ENCODE assay signal across 15 cellular contexts in the genomic region with DNA sequence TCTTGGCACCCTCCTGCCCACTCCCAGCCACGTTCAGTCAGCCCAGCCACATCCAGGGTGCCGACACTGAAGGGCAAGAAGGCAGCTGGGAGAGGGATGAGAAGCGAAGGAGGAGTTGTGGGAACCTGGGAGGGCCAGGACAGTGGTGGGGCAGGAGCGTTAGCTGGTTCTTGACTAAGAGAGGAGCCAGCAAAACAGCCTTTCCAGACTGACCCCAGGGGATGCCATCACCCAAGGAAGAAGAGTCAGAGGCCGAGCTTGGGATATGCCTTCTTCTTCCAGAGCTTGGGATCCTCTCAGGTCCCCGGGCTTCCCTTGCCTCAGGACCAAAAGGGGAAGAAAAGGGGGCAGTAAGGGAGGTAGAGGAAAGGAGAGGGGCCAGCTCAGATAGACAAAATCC. TPM values are rescaled to one million over a fixed set of nuclear protein-coding genes. Genes with fewer than 3 reads are reported as not detected.
A peak's percentile ranks its signal among the peaks of the same experiment; 100 is the strongest.
DNase-seq lines count a peak whose midpoint lies in the region; ATAC-seq and TF ChIP-seq lines count a peak whose summit lies in the region.
"Had no signal": no experiment of that assay in that cellular context is flagged by ENCODE, and none has a peak within 500 bp of the region (broad histone marks: within the 10 kb centered on the region; RNA-seq: fewer than 3 reads in every experiment).

No MANE protein-coding gene starts in this region.

- TF ChIP-seq CTCF in heart left ventricle (IDR thresholded peaks at IDR 0.05) = no peak
- no peak for TF ChIP-seq CTCF in lung (IDR thresholded peaks at IDR 0.05; ENCODE audit: control extremely low read depth, extremely low read depth)

- intact Hi-C loops in heart left ventricle (cut with DNase I) = no loop called here
- intact Hi-C loops in Right ventricle myocardium superior (cut with DNase I) = no loop called here

- peaks cover 11% of the 10 kb centered on the region for H3K4me1 Mint-ChIP-seq in activated CD4-positive, alpha-beta memory T cell treated with anti-CD3 and anti-CD28 coated beads, Interleukin-2, amount 10 ng/mL, durations not matched to agents 7 days and 5 days

- no peaks in the 10 kb centered on the region for H3K36me3 Mint-ChIP-seq in activated CD4-positive, alpha-beta memory T cell treated with anti-CD3 and anti-CD28 coated beads, Interleukin-2, amount 10 ng/mL, durations not matched to agents 7 days and 5 days (ENCODE audit: low read depth)
- H3K36me3 Mint-ChIP-seq: IgD-negative memory B cell had no signal

- WGBS in heart left ventricle, 4 donors = 75 to 82% (median 76%) methylated on average over 6 of the region's 6 CpGs
- 81 to 84% methylated on average over 6 of the region's 6 CpGs for WGBS in lung, 2 donors

- H3K4me3 ChIP-seq in heart left ventricle (no peak overlapping the region), lung (no peak overlapping the region), subcutaneous abdominal adipose tissue (ENCODE audit: low read depth in 1 of 5, low read length in 5 of 5) (no peak overlapping the region)

- TF ChIP-seq POLR2A in heart left ventricle (IDR thresholded peaks at IDR 0.05) = no peak

- ATAC-seq in heart left ventricle (no peak), Right ventricle myocardium superior (ENCODE audit: poor library complexity) (no peak), lung (ENCODE audit: insufficient read depth, low FRiP score) (no peak)
- ATAC-seq: Panc1 had no signal

- peaks cover 23 to 99% (median 79%) of the 10 kb centered on the region in 12 donors for H3K4me1 ChIP-seq in heart left ventricle
- H3K4me1 ChIP-seq in lung (ENCODE audit: control insufficient read depth in 2 of 2, insufficient read depth in 2 of 2, low read length in 2 of 2) = peaks cover 18 to 24% of the 10 kb centered on the region in 2 donors
- peaks cover 32 to 84% (median 82%) of the 10 kb centered on the region in 5 donors for H3K4me1 ChIP-seq in subcutaneous abdominal adipose tissue (ENCODE audit: control insufficient read depth in 5 of 5, insufficient read depth in 5 of 5, low read length in 5 of 5)
- H3K4me1 ChIP-seq: Caco-2 had no signal

- POLR2A ChIA-PET in activated CD4-positive, alpha-beta memory T cell treated with anti-CD3 and anti-CD28 coated beads, Interleukin-2, amount 10 ng/mL, durations not matched to agents 7 days and 5 days (lab: Charles Lee) = interaction anchor here (0.6 to 1.2 kb wide), 4 partner anchors 11 to 224 kb away, joined by 3 read pairs; no protein-coding TSS in a partner anchor

- H3K9me3 ChIP-seq in heart left ventricle (no peaks in the 10 kb centered on the region), lung (ENCODE audit: control insufficient read depth in 2 of 2, insufficient read depth in 1 of 2, low read length in 1 of 2) (no peaks in the 10 kb centered on the region), subcutaneous abdominal adipose tissue (ENCODE audit: control insufficient read depth in 5 of 5, low read length in 5 of 5) (no peaks in the 10 kb centered on the region)
- H3K9me3 ChIP-seq: Caco-2 had no signal

- H3K4me3 Mint-ChIP-seq in activated CD4-positive, alpha-beta memory T cell treated with anti-CD3 and anti-CD28 coated beads, Interleukin-2, amount 10 ng/mL, durations not matched to agents 7 days and 5 days = no peak overlapping the region
- H3K4me3 Mint-ChIP-seq: CD14-positive monocyte, IgD-negative memory B cell had no signal

- H3K27ac Mint-ChIP-seq in activated CD4-positive, alpha-beta memory T cell treated with anti-CD3 and anti-CD28 coated beads, Interleukin-2, amount 10 ng/mL, durations not matched to agents 7 days and 5 days = no peak overlapping the region
- H3K27ac Mint-ChIP-seq: IgD-negative memory B cell had no signal

- DNase-seq in heart left ventricle (peak in 1 of 5 donors; percentile 5), Right ventricle myocardium superior (no peak), lung (ENCODE audit: low spot score) (peak; percentile 22), EL (no peak)
- DNase-seq in stimulated activated CD4-positive, alpha-beta T cell treated with anti-CD3 and anti-CD28 coated beads, Interleukin-2, amount 100 ng/mL, for 48 hours = no peak
- DNase-seq in activated CD4-positive, alpha-beta memory T cell treated with anti-CD3 and anti-CD28 coated beads, Interleukin-2, amount 10 ng/mL, durations not matched to agents 7 days and 5 days = no peak
- DNase-seq: Caco-2, NCI-H187 treated with DMSO at 0.1 percent for 48 hours, NCI-H2171, NCI-H82 had no signal

- peaks cover 0 to 15% (median 10%) of the 10 kb centered on the region in 9 donors for H3K36me3 ChIP-seq in heart left ventricle
- H3K36me3 ChIP-seq in lung (ENCODE audit: control insufficient read depth in 2 of 2, insufficient read depth in 2 of 2, low read length in 2 of 2) = peaks cover 0 to 2% of the 10 kb centered on the region in 2 donors
- H3K36me3 ChIP-seq in subcutaneous abdominal adipose tissue (ENCODE audit: control insufficient read depth in 5 of 5, insufficient read depth in 5 of 5, low read length in 5 of 5) = peaks cover 0 to 15% (median 9%) of the 10 kb centered on the region in 5 donors

- CTCF ChIA-PET in activated CD4-positive, alpha-beta memory T cell treated with anti-CD3 and anti-CD28 coated beads, Interleukin-2, amount 10 ng/mL, durations not matched to agents 7 days and 5 days (lab: Charles Lee) = interaction anchor here (1.5 to 2.9 kb wide), 3 partner anchors 17 to 224 kb away, joined by 6 to 9 read pairs (median 7); no protein-coding TSS in a partner anchor

- peaks cover 2% of the 10 kb centered on the region for H3K27me3 Mint-ChIP-seq in activated CD4-positive, alpha-beta memory T cell treated with anti-CD3 and anti-CD28 coated beads, Interleukin-2, amount 10 ng/mL, durations not matched to agents 7 days and 5 days
- H3K27me3 Mint-ChIP-seq: IgD-negative memory B cell had no signal

- H3K9me3 Mint-ChIP-seq in activated CD4-positive, alpha-beta memory T cell treated with anti-CD3 and anti-CD28 coated beads, Interleukin-2, amount 10 ng/mL, durations not matched to agents 7 days and 5 days = no peaks in the 10 kb centered on the region
- H3K9me3 Mint-ChIP-seq: IgD-negative memory B cell had no signal

- peak overlapping the region in 7 of 12 donors; percentile 5 to 89 (median 32) for H3K27ac ChIP-seq in heart left ventricle
- H3K27ac ChIP-seq in cingulate gyrus (ENCODE audit: low read depth, low read length) = peak overlapping the region; percentile 39
- no peak overlapping the region for H3K27ac ChIP-seq in lung (ENCODE audit: low read depth in 1 of 2, low read length in 1 of 2)
- H3K27ac ChIP-seq in subcutaneous abdominal adipose tissue (ENCODE audit: low read depth, low read length) = peak overlapping the region; percentile 81

- H3K9ac ChIP-seq in subcutaneous abdominal adipose tissue (ENCODE audit: low read length in 5 of 5) = no peak overlapping the region

- H3K27me3 ChIP-seq in heart left ventricle (no peaks in the 10 kb centered on the region), lung (ENCODE audit: control insufficient read depth, insufficient read depth) (no peaks in the 10 kb centered on the region), subcutaneous abdominal adipose tissue (ENCODE audit: control insufficient read depth in 5 of 5, insufficient read depth in 4 of 5, low read length in 5 of 5) (no peaks in the 10 kb centered on the region)

RNA-seq across cellular contexts. Expression of gene INKA2, which starts 7.2 kb away (rescaled TPM):
- 10 to 100 TPM; 10.1 to 33.2 (median 14.0) TPM for total RNA-seq in heart left ventricle
- polyA plus RNA-seq in heart left ventricle = 10 to 100 TPM in 1 of 2 donors, 1 to 10 TPM in 1; 9.0 to 14.5 TPM
- 28.4 TPM for total RNA-seq in Right ventricle myocardium superior
- 10 to 100 TPM in 1 of 2 donors, 1 to 10 TPM in 1; 3.3 to 12.5 TPM for total RNA-seq in lung
- polyA plus RNA-seq in lung = 1 to 10 TPM; 2.3 to 5.5 TPM
- 1 to 10 TPM; 2.4 to 2.8 TPM for total RNA-seq in activated CD4-positive, alpha-beta memory T cell treated with anti-CD3 and anti-CD28 coated beads, Interleukin-2, amount 10 ng/mL, durations not matched to agents 7 days and 5 days

RNA-seq across cellular contexts. Expression of gene DDX20, which starts 23.7 kb away (rescaled TPM):
- total RNA-seq in heart left ventricle = 10 to 100 TPM in 2 of 9 donors, 1 to 10 TPM in 7; 5.7 to 12.9 (median 7.4) TPM
- polyA plus RNA-seq in heart left ventricle = 1 to 10 TPM; 2.9 to 7.3 TPM
- 5.8 TPM for total RNA-seq in Right ventricle myocardium superior
- total RNA-seq in lung = 10 to 100 TPM in 1 of 2 donors, 1 to 10 TPM in 1; 9.6 to 14.4 TPM
- polyA plus RNA-seq in lung = 1 to 10 TPM; 6.0 to 6.3 TPM
- total RNA-seq in activated CD4-positive, alpha-beta memory T cell treated with anti-CD3 and anti-CD28 coated beads, Interleukin-2, amount 10 ng/mL, durations not matched to agents 7 days and 5 days = 10 to 100 TPM; 11.2 to 11.8 TPM

Comparison
In these comparisons a context has a peak if more than half of its experiments do, and no peak if none do; other contexts are left out.
1. H3K27ac ChIP-seq: peak in heart left ventricle (7 of 12), cingulate gyrus (single experiment) and subcutaneous abdominal adipose tissue (single experiment); none in lung (0 of 2).